8 cellular contexts compared by ENCODE assay signal in genomic region chr1:177567393-177567792, GRCh38.
DNase-seq lines count a peak whose midpoint lies in the region; ATAC-seq and TF ChIP-seq lines count a peak whose summit lies in the region.

No MANE protein-coding gene starts in this region.

- no peak overlapping the region for H3K4me2 ChIP-seq in osteoblast (ENCODE audit: insufficient read depth, low read length)

- no peaks in the 10 kb centered on the region for H3K36me3 ChIP-seq in endodermal cell (ENCODE audit: control insufficient read depth, insufficient read depth, low read length)
- H3K36me3 ChIP-seq in osteoblast (ENCODE audit: insufficient read depth, low read length) = no peaks in the 10 kb centered on the region

- H3K27ac ChIP-seq in endodermal cell (ENCODE audit: low read depth, low read length) (no peak overlapping the region), osteoblast (ENCODE audit: low read depth, low read length) (no peak overlapping the region)

- H4K20me1 ChIP-seq in osteoblast (ENCODE audit: insufficient read depth, low read length) = no peaks in the 10 kb centered on the region

- H3K4me1 ChIP-seq in endodermal cell (ENCODE audit: control insufficient read depth, insufficient read depth, low read length) = no peaks in the 10 kb centered on the region
- no peaks in the 10 kb centered on the region for H3K4me1 ChIP-seq in osteoblast (ENCODE audit: insufficient read depth, low read length)

- no peaks in the 10 kb centered on the region for H3K36me3 Mint-ChIP-seq in endodermal cell (ENCODE audit: low read depth)

- intact Hi-C loops in Right ventricle myocardium inferior (cut with DNase I) = no loop called here

- H3K27me3 ChIP-seq in endodermal cell (ENCODE audit: control insufficient read depth, insufficient read depth, low read length, poor library complexity, severe bottlenecking) (peaks cover 63% of the 10 kb centered on the region), osteoblast (ENCODE audit: insufficient read depth, low read length) (no peaks in the 10 kb centered on the region)

- H3K9me3 ChIP-seq in endodermal cell (ENCODE audit: control insufficient read depth, low read length) (no peaks in the 10 kb centered on the region), osteoblast (ENCODE audit: low read depth, low read length) (no peaks in the 10 kb centered on the region)

- H3K4me1 Mint-ChIP-seq in endodermal cell = no peaks in the 10 kb centered on the region

- DNase-seq in DMS153 (lab: John Stamatoyannopoulos, UW) (peak; percentile 28), DMS153 treated with DMSO at 0.1 percent for 48 hours (lab: John Stamatoyannopoulos, UW; ENCODE audit: unreplicated experiment) (no peak), endodermal cell (peak; percentile 67), osteoblast (ENCODE audit: insufficient read length, low spot score, missing footprints) (no peak), HuH-7.5 (ENCODE audit: low spot score) (no peak), GOT3 (lab: John Stamatoyannopoulos, UW) (no peak), Right ventricle myocardium inferior (ENCODE audit: missing footprints) (no peak)

- no peak overlapping the region for H3K4me3 Mint-ChIP-seq in endodermal cell

- H3K4me3 ChIP-seq in endodermal cell (ENCODE audit: low read length) = no peak overlapping the region
- H3K4me3 ChIP-seq in osteoblast (ENCODE audit: insufficient read depth, low read length) = no peak overlapping the region

- no peak for ATAC-seq in Right ventricle myocardium inferior

- H3K79me2 ChIP-seq in osteoblast (ENCODE audit: insufficient read depth, low read length) = no peaks in the 10 kb centered on the region

- H3K27ac Mint-ChIP-seq in endodermal cell = no peak overlapping the region

- no peak overlapping the region for H3K9ac ChIP-seq in endodermal cell (ENCODE audit: extremely low read depth, low read length, poor library complexity, severe bottlenecking)

- TF ChIP-seq CTCF in LNCAP (IDR thresholded peaks at IDR 0.05) (peak; percentile 19; the same call in 1 of the 2 replicates), endodermal cell (conservative IDR thresholded peaks at IDR 0.05) (peak; percentile 74), osteoblast (IDR thresholded peaks at IDR 0.05; ENCODE audit: extremely low read depth, low read depth, low read length) (peak; percentile 30)

- H3K27me3 Mint-ChIP-seq in endodermal cell (ENCODE audit: insufficient read depth) = peaks cover 67% of the 10 kb centered on the region

- peaks cover 5% of the 10 kb centered on the region for H3K9me3 Mint-ChIP-seq in endodermal cell

- H2AFZ ChIP-seq in osteoblast (ENCODE audit: low read length) = no peak overlapping the region

- WGBS in endodermal cell (ENCODE audit: insufficient coverage in 1 of 2, insufficient read length in 1 of 2), 2 experiments = 71 to 74% methylated on average over 1 of the region's 1 CpG

Comparison
In these comparisons a context has a peak if more than half of its experiments do, and no peak if none do; other contexts are left out.
1. DNase-seq: peak in DMS153 (single experiment) and endodermal cell (single experiment); none in DMS153 treated with DMSO at 0.1 percent for 48 hours (single experiment), osteoblast (single experiment), HuH-7.5 (single experiment), GOT3 (single experiment) and Right ventricle myocardium inferior (single experiment).
2. CTCF ChIP-seq: peak in every context shown above with its lines; median percentile 74 in endodermal cell; 30 in osteoblast; 19 in LNCAP.